ENCODE assay signal across 10 cellular contexts in the genomic region with DNA sequence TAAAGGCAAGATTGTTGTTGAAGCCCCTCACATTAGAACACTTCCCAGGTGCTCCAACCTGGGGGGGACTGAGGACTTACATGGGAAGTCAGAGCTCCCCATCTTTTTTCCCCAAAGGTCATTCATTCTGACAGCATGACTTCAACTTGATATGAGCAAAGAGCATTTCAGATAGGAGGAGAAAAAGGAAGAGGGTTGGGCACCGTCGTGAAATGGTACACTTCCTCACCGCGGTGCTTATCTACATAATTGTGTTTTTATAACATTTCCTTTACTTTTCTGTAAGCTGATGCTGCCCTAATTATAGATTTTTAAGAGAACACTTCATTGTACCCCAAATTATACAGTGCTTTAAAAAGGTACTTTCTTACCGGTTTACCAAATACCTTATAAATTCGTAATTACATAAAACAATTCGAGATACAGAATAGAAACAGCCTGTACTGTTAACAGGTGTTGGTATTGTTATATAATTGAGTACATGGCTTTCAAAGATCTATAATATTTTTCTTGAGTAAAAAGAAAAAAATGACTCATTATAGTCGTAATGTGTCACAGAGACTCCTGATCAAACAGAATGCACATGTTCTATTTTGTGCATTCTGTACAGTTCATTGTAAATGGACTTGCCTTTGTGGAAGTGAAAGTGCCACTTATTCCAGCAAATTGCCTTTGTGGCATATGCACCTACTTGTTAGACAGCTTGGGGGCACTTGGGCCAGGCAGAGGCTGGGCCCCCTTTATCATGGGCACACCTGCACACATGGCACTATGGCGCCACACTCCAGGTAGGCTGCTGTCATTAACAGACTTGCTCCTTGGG.
A peak's percentile ranks its signal among the peaks of the same experiment; 100 is the strongest.
DNase-seq lines count a peak whose midpoint lies in the region; ATAC-seq, FAIRE-seq and TF ChIP-seq lines count a peak whose summit lies in the region.
"Had no signal": no experiment of that assay in that cellular context is flagged by ENCODE, and none has a peak within 500 bp of the region (broad histone marks: within the 10 kb centered on the region; RNA-seq: fewer than 3 reads in every experiment).

No MANE protein-coding gene starts in this region.

- H3K36me3 Mint-ChIP-seq in CD4-positive, CD25-positive, alpha-beta regulatory T cell = no peaks in the 10 kb centered on the region
- H3K36me3 Mint-ChIP-seq in activated B cell treated with CpG ODN at 0.5 μM for 24 hours (ENCODE audit: low read depth) = no peaks in the 10 kb centered on the region
- H3K36me3 Mint-ChIP-seq: CD14-positive monocyte had no signal

- ATAC-seq in CD4-positive, CD25-positive, alpha-beta regulatory T cell (ENCODE audit: low read depth in 2 of 2) = peak; percentile 62 to 63
- peak; percentile 26 for ATAC-seq in GM19328 (IDR thresholded peaks at IDR 0.05; ENCODE audit: unreplicated experiment)
- no peak for ATAC-seq in activated B cell treated with CpG ODN at 0.5 μM for 24 hours (ENCODE audit: low read depth)
- ATAC-seq in GM18858 (IDR thresholded peaks at IDR 0.05; ENCODE audit: unreplicated experiment) = no peak

- peaks cover 14 to 32% (median 20%) of the 10 kb centered on the region in 4 donors for H3K4me1 Mint-ChIP-seq in CD4-positive, CD25-positive, alpha-beta regulatory T cell
- H3K4me1 Mint-ChIP-seq in activated B cell treated with CpG ODN at 0.5 μM for 24 hours = peaks cover 11% of the 10 kb centered on the region

- H3K27ac Mint-ChIP-seq in CD4-positive, CD25-positive, alpha-beta regulatory T cell = peak overlapping the region; percentile 54 to 87 (median 73)
- H3K27ac Mint-ChIP-seq in activated B cell treated with CpG ODN at 0.5 μM for 24 hours = no peak overlapping the region

- intact Hi-C loops in activated B cell treated with CpG ODN at 0.5 μM for 24 hours (cut with micrococcal nuclease) = no loop called here

- H3K4me1 ChIP-seq in CD4-positive, CD25-positive, alpha-beta regulatory T cell (ENCODE audit: control insufficient read depth, insufficient read depth, low read length, poor library complexity, severe bottlenecking) = peaks cover 14% of the 10 kb centered on the region

- POLR2A ChIA-PET in activated B cell treated with CpG ODN at 0.5 μM for 24 hours (lab: Charles Lee) = interaction anchor here (0.6 kb wide), 1 partner anchor 1188 kb away, joined by 3 read pairs; no protein-coding TSS in a partner anchor

- no peaks in the 10 kb centered on the region for H3K9me3 Mint-ChIP-seq in CD4-positive, CD25-positive, alpha-beta regulatory T cell
- H3K9me3 Mint-ChIP-seq in activated B cell treated with CpG ODN at 0.5 μM for 24 hours = no peaks in the 10 kb centered on the region
- H3K9me3 Mint-ChIP-seq: CD14-positive monocyte had no signal

- peak overlapping the region; percentile 68 for H3K27ac ChIP-seq in CD4-positive, CD25-positive, alpha-beta regulatory T cell (ENCODE audit: insufficient read depth, low read length, poor library complexity, severe bottlenecking)
- H3K27ac ChIP-seq: epithelial cell of prostate had no signal

- DNase-seq in CD4-positive, CD25-positive, alpha-beta regulatory T cell = peak in 2 of 3 donors; percentile 33 to 68
- DNase-seq in NCI-H1092 treated with DMSO at 0.1 percent for 48 hours (lab: John Stamatoyannopoulos, UW) = peak; percentile 79
- no peak for DNase-seq in activated B cell treated with CpG ODN at 0.5 μM for 24 hours
- no peak for DNase-seq in iPS-NIHi11 (ENCODE audit: low spot score)
- no peak for DNase-seq in urothelium cell line (ENCODE audit: low spot score)
- DNase-seq in anterior cingulate cortex (lab: John Stamatoyannopoulos, UW) = no peak

- H3K27me3 Mint-ChIP-seq in CD4-positive, CD25-positive, alpha-beta regulatory T cell = peaks cover 4% of the 10 kb centered on the region
- peaks cover 3% of the 10 kb centered on the region for H3K27me3 Mint-ChIP-seq in activated B cell treated with CpG ODN at 0.5 μM for 24 hours

- H3K4me3 ChIP-seq in CD4-positive, CD25-positive, alpha-beta regulatory T cell (ENCODE audit: low read depth, low read length) = peak overlapping the region; percentile 82

- TF ChIP-seq CTCF in activated B cell treated with CpG ODN at 0.5 μM for 24 hours (IDR thresholded peaks at IDR 0.05) = no peak

- H3K36me3 ChIP-seq in CD4-positive, CD25-positive, alpha-beta regulatory T cell (ENCODE audit: control insufficient read depth, insufficient read depth, low read length) = no peaks in the 10 kb centered on the region

- peak overlapping the region; percentile 78 to 94 (median 81) for H3K4me3 Mint-ChIP-seq in CD4-positive, CD25-positive, alpha-beta regulatory T cell
- peak overlapping the region; percentile 62 for H3K4me3 Mint-ChIP-seq in activated B cell treated with CpG ODN at 0.5 μM for 24 hours

- FAIRE-seq in urothelium cell line (lab: Jason Lieb, UNC) = no peak

- no peaks in the 10 kb centered on the region for H3K27me3 ChIP-seq in CD4-positive, CD25-positive, alpha-beta regulatory T cell (ENCODE audit: control insufficient read depth, insufficient read depth, low read length)

- no peaks in the 10 kb centered on the region for H3K9me3 ChIP-seq in CD4-positive, CD25-positive, alpha-beta regulatory T cell (ENCODE audit: control insufficient read depth in 2 of 2, low read length in 2 of 2)

- CTCF ChIA-PET in activated B cell treated with CpG ODN at 0.5 μM for 24 hours (lab: Charles Lee) = no interaction called here

Comparison
In these comparisons a context has a peak if more than half of its experiments do, and no peak if none do; other contexts are left out.
1. ATAC-seq: peak in CD4-positive, CD25-positive, alpha-beta regulatory T cell (2 of 2) and GM19328 (single experiment); none in activated B cell treated with CpG ODN at 0.5 μM for 24 hours (single experiment) and GM18858 (single experiment).
2. DNase-seq: peak in CD4-positive, CD25-positive, alpha-beta regulatory T cell (2 of 3) and NCI-H1092 treated with DMSO at 0.1 percent for 48 hours (single experiment); none in activated B cell treated with CpG ODN at 0.5 μM for 24 hours (single experiment), iPS-NIHi11 (single experiment), urothelium cell line (single experiment) and anterior cingulate cortex (0 of 58).